Comparison of ENCODE assay signal across 11 cellular contexts in the genomic region with DNA sequence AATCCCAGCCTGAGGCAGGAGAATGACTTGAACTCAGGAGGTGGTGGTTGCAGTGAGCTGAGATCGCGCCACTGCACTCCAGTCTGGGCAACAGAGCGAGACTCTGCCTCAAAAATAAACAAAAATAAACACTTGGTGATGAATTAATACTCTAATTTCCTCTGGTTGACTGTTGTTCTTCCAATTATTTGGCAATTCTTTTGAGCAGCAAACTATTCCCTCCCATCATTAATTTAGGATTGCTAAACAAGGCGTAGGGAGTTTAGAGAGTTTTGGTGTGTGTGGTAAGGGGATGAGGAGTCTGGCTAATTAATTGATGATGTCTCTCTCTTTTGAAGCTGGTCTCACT. TPM values are rescaled to one million over a fixed set of nuclear protein-coding genes. Genes with fewer than 3 reads are reported as not detected.
DNase-seq lines count a peak whose midpoint lies in the region; ATAC-seq and TF ChIP-seq lines count a peak whose summit lies in the region.
"Had no signal": no experiment of that assay in that cellular context is flagged by ENCODE, and none has a peak within 500 bp of the region (broad histone marks: within the 10 kb centered on the region; RNA-seq: fewer than 3 reads in every experiment).

No MANE protein-coding gene starts in this region.

- H3K9me3 ChIP-seq in CD8-positive, alpha-beta memory T cell (ENCODE audit: low read length): no peaks in the 10 kb centered on the region
- H3K9me3 ChIP-seq in PC-9 (ENCODE audit: insufficient read depth, low read depth): no peaks in the 10 kb centered on the region
- no peaks in the 10 kb centered on the region for H3K9me3 ChIP-seq in trophoblast cell (ENCODE audit: insufficient read depth, low read depth, low read length)
- H3K9me3 ChIP-seq: uterus had no signal

- peak overlapping the region; percentile 33 for H3K14ac ChIP-seq in trophoblast cell (ENCODE audit: low read length)

- peak overlapping the region; percentile 90 for H4K91ac ChIP-seq in trophoblast cell (ENCODE audit: low read depth, low read length)

- POLR2A ChIA-PET in CD8-positive, alpha-beta memory T cell (lab: Charles Lee): interaction anchor here (1.4 kb wide), 1 partner anchor 30 kb away, joined by 5 read pairs; no protein-coding TSS in a partner anchor
- POLR2A ChIA-PET in PC-9 (lab: Charles Lee; ENCODE audit: unreplicated experiment): interaction anchor here (0.6 to 1.0 kb wide), 4 partner anchors 9 to 94 kb away, joined by 3 to 26 read pairs (median 8); no protein-coding TSS in a partner anchor

- peak overlapping the region; percentile 70 for H3K4me2 ChIP-seq in PC-9
- no peak overlapping the region for H3K4me2 ChIP-seq in trophoblast cell (ENCODE audit: low read length)

- H3K27ac ChIP-seq in CD8-positive, alpha-beta memory T cell (ENCODE audit: low read depth, low read length): no peak overlapping the region
- peak overlapping the region; percentile 96 for H3K27ac ChIP-seq in PC-9
- peak overlapping the region; percentile 98 for H3K27ac ChIP-seq in epithelial cell of prostate
- peak overlapping the region; percentile 87 for H3K27ac ChIP-seq in trophoblast cell (ENCODE audit: low read depth, low read length)
- H3K27ac ChIP-seq: uterus had no signal

- WGBS in trophoblast cell (ENCODE audit: extremely low coverage, insufficient coverage, insufficient read length): 100% methylated on average over 1 of the region's 4 CpGs

- peaks cover 57% of the 10 kb centered on the region for H3F3A ChIP-seq in PC-9 (ENCODE audit: insufficient read depth, low read depth)

- peaks cover 5% of the 10 kb centered on the region; the same call in 1 of the 2 replicates for H4K20me1 ChIP-seq in PC-9 (ENCODE audit: insufficient read depth)

- CTCF ChIA-PET in CD8-positive, alpha-beta memory T cell (lab: Charles Lee): interaction anchor here (0.7 to 23.1 kb wide), 3 partner anchors 10 to 59 kb away, joined by 3 to 887 read pairs (median 47); no protein-coding TSS in a partner anchor
- CTCF ChIA-PET in PC-9 (lab: Charles Lee): interaction anchor here (0.6 to 1.5 kb wide), 6 partner anchors 11 to 94 kb away, joined by 3 to 13 read pairs (median 4); no protein-coding TSS in a partner anchor

- H2BK120ac ChIP-seq in trophoblast cell (ENCODE audit: insufficient read depth, low read length, poor library complexity): peak overlapping the region; percentile 96

- H2AK5ac ChIP-seq in trophoblast cell (ENCODE audit: low read length): peak overlapping the region; percentile 86

- H3K79me2 ChIP-seq in PC-9 (ENCODE audit: low read depth): peaks cover 28% of the 10 kb centered on the region
- peaks cover 25% of the 10 kb centered on the region for H3K79me2 ChIP-seq in trophoblast cell (ENCODE audit: control insufficient read depth, insufficient read depth, low read length, poor library complexity)

- H4K8ac ChIP-seq in trophoblast cell (ENCODE audit: low read depth, low read length): peak overlapping the region; percentile 62

- peak overlapping the region in 5 of 7 donors; percentile 40 to 73 (median 60) for H3K4me3 Mint-ChIP-seq in CD8-positive, alpha-beta memory T cell
- H3K4me3 Mint-ChIP-seq: activated T-cell treated with anti-CD3 and anti-CD28 coated beads, Interleukin-2, amount 50 U/mL, for 24 hours had no signal

- peak overlapping the region; percentile 86 for H2BK12ac ChIP-seq in trophoblast cell (ENCODE audit: low read length)

- H3K27me3 ChIP-seq in CD8-positive, alpha-beta memory T cell (ENCODE audit: insufficient read depth, low read length, poor library complexity, severe bottlenecking): peaks cover 17% of the 10 kb centered on the region
- H3K27me3 ChIP-seq in PC-9 (ENCODE audit: insufficient read depth, low read depth) (no peaks in the 10 kb centered on the region), trophoblast cell (ENCODE audit: insufficient read depth, low read length) (no peaks in the 10 kb centered on the region)

- H3K79me1 ChIP-seq in trophoblast cell (ENCODE audit: low read length): peaks cover 65% of the 10 kb centered on the region

- H3K27ac Mint-ChIP-seq in CD8-positive, alpha-beta memory T cell: peak overlapping the region in 4 of 8 donors; percentile 13 to 57 (median 45)

- H3K27me3 Mint-ChIP-seq in CD8-positive, alpha-beta memory T cell: peaks cover 23 to 36% of the 10 kb centered on the region in 2 donors

- no peaks in the 10 kb centered on the region for H3K9me2 ChIP-seq in PC-9 (ENCODE audit: insufficient read depth)

- H3K4me1 ChIP-seq in CD8-positive, alpha-beta memory T cell (ENCODE audit: insufficient read depth, low read length): peaks cover 16% of the 10 kb centered on the region
- H3K4me1 ChIP-seq in PC-9 (replicated peaks; ENCODE audit: insufficient read depth) (peaks cover 28% of the 10 kb centered on the region), trophoblast cell (ENCODE audit: control insufficient read depth in 1 of 2, insufficient read depth in 2 of 2, low read length in 2 of 2) (peaks cover 6 to 14% of the 10 kb centered on the region in 2 experiments)
- H3K4me1 ChIP-seq: uterus had no signal

- intact Hi-C loops in PC-9 (cut with micrococcal nuclease; ENCODE audit: unreplicated experiment): no loop called here

- no peak overlapping the region for H3K23ac ChIP-seq in trophoblast cell (ENCODE audit: low read length)

- no peak for DNase-seq in CD8-positive, alpha-beta memory T cell
- DNase-seq in PC-9: no peak
- DNase-seq in epithelial cell of prostate (ENCODE audit: low read depth, low spot score): no peak
- DNase-seq in trophoblast cell: no peak
- DNase-seq in Ammon's horn (ENCODE audit: low spot score): no peak
- DNase-seq in NCI-H510A (lab: John Stamatoyannopoulos, UW): no peak
- DNase-seq: kidney, uterus had no signal

- peak overlapping the region; percentile 57 for H3K18ac ChIP-seq in trophoblast cell (ENCODE audit: low read length)

- peaks cover 0 to 3% (median 0%) of the 10 kb centered on the region in 3 donors for H3K36me3 Mint-ChIP-seq in CD8-positive, alpha-beta memory T cell

- TF ChIP-seq CTCF in PC-9 (conservative IDR thresholded peaks at IDR 0.05): no peak

- H3K36me3 ChIP-seq in CD8-positive, alpha-beta memory T cell (ENCODE audit: insufficient read depth, low read length): no peaks in the 10 kb centered on the region
- peaks cover 8% of the 10 kb centered on the region; the same call in 1 of the 2 replicates for H3K36me3 ChIP-seq in PC-9 (ENCODE audit: low read depth)
- peaks cover 16 to 18% of the 10 kb centered on the region in 2 experiments for H3K36me3 ChIP-seq in trophoblast cell (ENCODE audit: control insufficient read depth in 1 of 2, insufficient read depth in 2 of 2, low read length in 2 of 2)
- H3K36me3 ChIP-seq: uterus had no signal

- ATAC-seq in GM19035 (IDR thresholded peaks at IDR 0.05; ENCODE audit: unreplicated experiment) (no peak), HG03280 (IDR thresholded peaks at IDR 0.05; ENCODE audit: unreplicated experiment) (no peak)

- no peak overlapping the region for H3K4me3 ChIP-seq in CD8-positive, alpha-beta memory T cell (ENCODE audit: low read length)
- no peak overlapping the region; the same call in 1 of the 2 replicates for H3K4me3 ChIP-seq in PC-9
- H3K4me3 ChIP-seq in trophoblast cell (ENCODE audit: low read depth, low read length): no peak overlapping the region
- H3K4me3 ChIP-seq: uterus had no signal

- peak overlapping the region; percentile 97 for H2BK5ac ChIP-seq in trophoblast cell (ENCODE audit: low read depth, low read length, poor library complexity)

- no peaks in the 10 kb centered on the region for H3K9me3 Mint-ChIP-seq in CD8-positive, alpha-beta memory T cell
- H3K9me3 Mint-ChIP-seq: activated T-cell treated with anti-CD3 and anti-CD28 coated beads, Interleukin-2, amount 50 U/mL, for 24 hours had no signal

- H3K4ac ChIP-seq in trophoblast cell (ENCODE audit: low read depth, low read length): peak overlapping the region; percentile 56

- peaks cover 26 to 37% (median 28%) of the 10 kb centered on the region in 3 donors for H3K4me1 Mint-ChIP-seq in CD8-positive, alpha-beta memory T cell

- no peak overlapping the region for H3K9ac ChIP-seq in trophoblast cell (ENCODE audit: low read length)

- no peak overlapping the region for H2AFZ ChIP-seq in PC-9
- H2AFZ ChIP-seq in trophoblast cell (ENCODE audit: insufficient read depth, low read length, poor library complexity): no peak overlapping the region

- no TSS peak for BruUV-seq in PC-9 (replicated peaks; lab: Mats Ljungman, UMichigan)

- H4K12ac ChIP-seq in trophoblast cell (ENCODE audit: low read depth, low read length): no peak overlapping the region

RNA-seq across cellular contexts. Expression of a gene that starts 2.7 kb away (rescaled TPM):
- total RNA-seq in CD8-positive, alpha-beta memory T cell: under 1 TPM; 0.55 to 0.72 TPM
- 2.2 TPM for polyA plus RNA-seq in CD8-positive, alpha-beta memory T cell
- total RNA-seq in PC-9 (2021): 74.4 and 164 TPM in 2 replicates
- polyA plus RNA-seq in trophoblast cell (2013): 992 and 1,052 TPM in 2 replicates

RNA-seq across cellular contexts. Expression of a gene that starts 35.3 kb away (rescaled TPM):
- total RNA-seq in CD8-positive, alpha-beta memory T cell: not detected
- polyA plus RNA-seq in CD8-positive, alpha-beta memory T cell: not detected
- not detected in 2 replicates for total RNA-seq in PC-9 (2021)
- polyA plus RNA-seq in trophoblast cell (2013): 1.7 TPM in 2 replicates

Comparison
In these comparisons a context has a peak if more than half of its experiments do, and no peak if none do; other contexts are left out.
1. RNA of a gene that starts 2.7 kb away (total RNA-seq): 74.4 to 164 TPM in PC-9; 0.55 to 0.72 TPM in CD8-positive, alpha-beta memory T cell; every median in the first group is over 10 times any median in the second.